1 cellular context compared by ENCODE assay signal in genomic region chr3:172846103-172846561, GRCh38.
TF ChIP-seq lines count a peak whose summit lies in the region.

No MANE protein-coding gene starts in this region.

TF ChIP-seq in GM12878, 131 proteins besides CTCF, POLR2A, EP300 and RAD21 (continued from another document):
- peak; percentile 81 for TF ChIP-seq NR2C1 (IDR thresholded peaks at IDR 0.05)
- peak; percentile 28 to 76; a peak in 3 of 4 replicates for TF ChIP-seq BHLHE40 (IDR thresholded peaks at IDR 0.05; ENCODE audit: borderline replicate concordance in 1 of 2, low read depth in 2 of 2, low read length in 1 of 2)
- TF ChIP-seq PKNOX1 (IDR thresholded peaks at IDR 0.05) = 0 out of 2 replicates have a peak, but pooled peaks have one; percentile 19
